ENCODE assay signal across 20 cellular contexts in the genomic region with DNA sequence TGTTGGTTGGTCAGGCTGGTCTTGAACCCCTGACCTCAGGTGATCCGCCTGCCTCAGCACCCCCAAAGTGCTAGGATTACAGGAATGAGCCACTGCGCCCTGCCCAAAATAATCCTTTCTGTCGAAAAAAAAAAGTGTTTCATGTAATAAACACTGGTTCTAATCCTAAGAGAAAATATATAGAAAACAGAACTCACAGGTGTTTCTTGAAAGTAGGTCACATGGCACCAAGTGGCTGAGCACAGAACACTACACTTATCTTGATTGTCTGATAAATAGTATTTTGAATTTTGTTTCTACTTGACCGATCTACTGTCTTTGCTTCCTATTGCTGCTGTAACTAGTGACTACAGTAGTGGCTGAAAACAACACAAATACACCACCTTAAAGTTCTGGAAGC.
DNase-seq lines count a peak whose midpoint lies in the region; ATAC-seq and TF ChIP-seq lines count a peak whose summit lies in the region.
"Had no signal": no experiment of that assay in that cellular context is flagged by ENCODE, and none has a peak within 500 bp of the region (broad histone marks: within the 10 kb centered on the region; RNA-seq: fewer than 3 reads in every experiment).

No MANE protein-coding gene starts in this region.

- peaks cover 15% of the 10 kb centered on the region; the same call in 1 of the 2 replicates for H3F3A ChIP-seq in MM.1S (ENCODE audit: insufficient read depth, low read length)

- intact Hi-C loops in vagina (cut with DNase I) (loop anchor here (10.0 kb wide), 1 partner anchor 367 kb away; no protein-coding TSS in a partner anchor), right cardiac atrium (cut with DNase I) (loop anchor here in 1 of 4 donors (10.0 kb wide), 1 partner anchor 227 kb away; the partner anchor contains the start of gene TIAM1)

- H3K9me3 ChIP-seq in BLaER1 treated with 17β-estradiol and CSF1 and Interleukin-3, amounts not matched to agents 10 nM and 100 nM (replicated peaks in 1 of 11) = peaks cover 12 to 25% (median 17%) of the 10 kb centered on the region in 11 experiments
- H3K9me3 ChIP-seq in MM.1S (replicated peaks; ENCODE audit: insufficient read depth, low read length) (no peaks in the 10 kb centered on the region), vagina (no peaks in the 10 kb centered on the region), right cardiac atrium (ENCODE audit: control insufficient read depth, low read length) (peaks cover 1% of the 10 kb centered on the region)
- H3K9me3 ChIP-seq: BE2C had no signal

- H3K4me2 ChIP-seq in BLaER1 treated with 17β-estradiol and CSF1 and Interleukin-3, amounts not matched to agents 10 nM and 100 nM = peak overlapping the region in 6 of 11 experiments; percentile 3 to 59 (median 36); a peak in 7 of 22 replicates
- H3K4me2 ChIP-seq in MM.1S (ENCODE audit: low read depth, low read length) = peak overlapping the region; percentile 38

- TF ChIP-seq CTCF in MM.1S (IDR thresholded peaks at IDR 0.05; ENCODE audit: low read length) (no peak), vagina (IDR thresholded peaks at IDR 0.05) (no peak)

- peaks cover 15 to 28% (median 24%) of the 10 kb centered on the region in 10 experiments for H3K4me1 ChIP-seq in BLaER1 treated with 17β-estradiol and CSF1 and Interleukin-3, amounts not matched to agents 10 nM and 100 nM
- H3K4me1 ChIP-seq in MM.1S (ENCODE audit: low read length) (peaks cover 31% of the 10 kb centered on the region), vagina (no peaks in the 10 kb centered on the region), right cardiac atrium (ENCODE audit: control insufficient read depth, insufficient read depth, low read length) (no peaks in the 10 kb centered on the region)
- H3K4me1 ChIP-seq: BE2C had no signal

- no peaks in the 10 kb centered on the region for H3K27me3 ChIP-seq in BLaER1 treated with 17β-estradiol and CSF1 and Interleukin-3, amounts not matched to agents 10 nM and 100 nM
- H3K27me3 ChIP-seq in MM.1S (replicated peaks; ENCODE audit: insufficient read depth, low read length) (no peaks in the 10 kb centered on the region), vagina (no peaks in the 10 kb centered on the region), right cardiac atrium (ENCODE audit: control insufficient read depth, insufficient read depth) (no peaks in the 10 kb centered on the region)
- H3K27me3 ChIP-seq: BE2C had no signal

- 90% methylated on average over 4 of the region's 4 CpGs for WGBS in right cardiac atrium

- H3K36me3 ChIP-seq in BLaER1 treated with 17β-estradiol and CSF1 and Interleukin-3, amounts not matched to agents 10 nM and 100 nM = peaks cover 0 to 6% (median 0%) of the 10 kb centered on the region in 11 experiments; a peak in 2 of 22 replicates
- H3K36me3 ChIP-seq in MM.1S (replicated peaks; ENCODE audit: insufficient read depth, low read length) (no peaks in the 10 kb centered on the region), vagina (no peaks in the 10 kb centered on the region)
- H3K36me3 ChIP-seq: BE2C had no signal

- H3K27ac ChIP-seq in BLaER1 treated with 17β-estradiol and CSF1 and Interleukin-3, amounts not matched to agents 10 nM and 100 nM = no peak overlapping the region
- H3K27ac ChIP-seq in MM.1S (ENCODE audit: low read length) (peak overlapping the region; percentile 57; the same call in 1 of the 2 replicates), vagina (no peak overlapping the region), right cardiac atrium (ENCODE audit: low read length) (no peak overlapping the region)

- H3K79me2 ChIP-seq in MM.1S (ENCODE audit: low read length) = no peaks in the 10 kb centered on the region

- ATAC-seq in HG03108 (IDR thresholded peaks at IDR 0.05; ENCODE audit: unreplicated experiment) (no peak), right cardiac atrium (no peak)

- no peak overlapping the region for H3K9ac ChIP-seq in BLaER1 treated with 17β-estradiol and CSF1 and Interleukin-3, amounts not matched to agents 10 nM and 100 nM
- H3K9ac ChIP-seq in MM.1S (ENCODE audit: low read length) = no peak overlapping the region; the same call in 1 of the 2 replicates

- H2AFZ ChIP-seq in MM.1S (ENCODE audit: low read length) = peak overlapping the region; percentile 9; the same call in 1 of the 2 replicates

- H4K20me1 ChIP-seq in BLaER1 treated with 17β-estradiol and CSF1 and Interleukin-3, amounts not matched to agents 10 nM and 100 nM = no peaks in the 10 kb centered on the region
- H4K20me1 ChIP-seq in MM.1S (ENCODE audit: insufficient read depth, low read length) = no peaks in the 10 kb centered on the region

- DNase-seq in MM.1S (peak; percentile 87), vagina (ENCODE audit: extremely low spot score in 2 of 2) (no peak), right cardiac atrium (no peak)
- DNase-seq: 8988T; ACHN; BE2C; C1 segment of cervical spinal cord; CD4-positive, alpha-beta memory T cell; CD4-positive, CD25-positive, alpha-beta regulatory T cell; CD8-positive, alpha-beta memory T cell; COR-L47; DMS 273 treated with DMSO at 0.1 percent for 48 hours; DMS153; DMS53; DMS79; DND-41; EL; GDM1 had no signal

- no peak overlapping the region for H3K4me3 ChIP-seq in BLaER1 treated with 17β-estradiol and CSF1 and Interleukin-3, amounts not matched to agents 10 nM and 100 nM
- H3K4me3 ChIP-seq in MM.1S (ENCODE audit: low read length) = no peak overlapping the region
- no peak overlapping the region for H3K4me3 ChIP-seq in vagina
- H3K4me3 ChIP-seq in right cardiac atrium (ENCODE audit: low read length) = no peak overlapping the region

- no peaks in the 10 kb centered on the region for H3K9me2 ChIP-seq in MM.1S (replicated peaks; ENCODE audit: insufficient read depth, low read length)

- TF ChIP-seq POLR2A in vagina (IDR thresholded peaks at IDR 0.05) = no peak
